In the genomic region with DNA sequence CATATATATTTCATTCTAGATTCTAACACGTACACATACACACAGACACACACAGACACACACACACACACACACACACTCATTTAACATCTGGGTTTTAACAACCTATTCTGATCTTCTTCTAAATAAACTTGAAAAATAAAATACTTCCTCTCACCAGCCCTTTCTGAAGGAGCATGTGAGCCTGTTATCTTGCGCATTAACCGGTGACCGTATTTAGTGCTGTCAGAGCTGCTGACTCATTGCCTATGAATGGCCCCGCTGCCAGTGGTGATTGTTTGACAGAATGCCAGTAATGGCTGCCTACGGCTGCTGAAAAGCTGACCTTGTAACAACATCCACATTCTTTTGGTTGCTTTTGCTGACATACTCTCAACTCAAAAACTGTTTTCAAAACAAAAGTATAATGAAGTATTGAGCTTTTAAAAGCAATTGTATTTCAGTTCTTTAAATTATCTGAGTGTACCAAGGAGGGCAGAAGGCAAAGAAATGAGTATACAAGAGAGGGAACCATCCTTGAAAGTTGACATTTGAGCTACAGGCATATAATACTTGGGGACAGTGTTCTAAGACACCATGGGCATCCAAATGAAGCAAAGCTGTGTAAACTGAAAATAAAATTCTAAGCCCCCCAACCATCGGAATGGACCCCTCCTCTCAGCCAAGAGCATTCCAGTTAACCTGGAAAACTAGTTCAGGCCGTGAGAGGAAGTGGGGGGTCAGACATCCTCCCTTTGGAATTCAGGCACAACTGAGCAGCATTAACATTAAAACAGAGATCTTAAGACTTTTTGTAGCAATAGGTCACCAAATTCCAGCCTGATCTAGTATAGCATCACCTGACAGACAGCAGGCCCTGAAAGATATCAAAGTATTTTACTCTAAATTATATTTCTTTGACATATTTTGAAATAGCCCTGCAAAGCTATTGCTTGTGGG, we compare ENCODE assay signal across 8 cellular contexts. TPM values are rescaled to one million over a fixed set of nuclear protein-coding genes. Genes with fewer than 3 reads are reported as not detected.
A peak's percentile ranks its signal among the peaks of the same experiment; 100 is the strongest.
DNase-seq lines count a peak whose midpoint lies in the region; ATAC-seq, FAIRE-seq and TF ChIP-seq lines count a peak whose summit lies in the region.

No MANE protein-coding gene starts in this region.

- no peaks in the 10 kb centered on the region for H3K9me3 Mint-ChIP-seq in activated CD4-positive, alpha-beta memory T cell treated with anti-CD3 and anti-CD28 coated beads for 36 hours
- no peaks in the 10 kb centered on the region for H3K9me3 Mint-ChIP-seq in activated CD4-positive, alpha-beta memory T cell treated with anti-CD3 and anti-CD28 coated beads, Interleukin-2, amount 10 ng/mL, durations not matched to agents 7 days and 5 days

- no peaks in the 10 kb centered on the region for H3K4me1 Mint-ChIP-seq in activated CD4-positive, alpha-beta memory T cell treated with anti-CD3 and anti-CD28 coated beads for 36 hours (ENCODE audit: low read depth)
- no peaks in the 10 kb centered on the region for H3K4me1 Mint-ChIP-seq in activated CD4-positive, alpha-beta memory T cell treated with anti-CD3 and anti-CD28 coated beads, Interleukin-2, amount 10 ng/mL, durations not matched to agents 7 days and 5 days

- no peaks in the 10 kb centered on the region for H3K9me3 ChIP-seq in thyroid gland

- no peak overlapping the region for H3K4me3 ChIP-seq in lower leg skin (ENCODE audit: low read depth, poor library complexity, severe bottlenecking)
- no peak overlapping the region for H3K4me3 ChIP-seq in thyroid gland (replicated peaks in 1 of 3)

- TF ChIP-seq POLR2A in lower leg skin (IDR thresholded peaks at IDR 0.05) (no peak), thyroid gland (IDR thresholded peaks at IDR 0.05) (peak in 1 of 2 donors; percentile 4)

- H3K36me3 ChIP-seq in thyroid gland, result no peaks in the 10 kb centered on the region

- intact Hi-C loops in activated CD4-positive, alpha-beta memory T cell treated with anti-CD3 and anti-CD28 coated beads for 36 hours (cut with micrococcal nuclease), result no loop called here
- intact Hi-C loops in lower leg skin (cut with DNase I; ENCODE audit: low total_unique reads), result no loop called here
- intact Hi-C loops in thyroid gland (cut with DNase I), result no loop called here

- CTCF ChIA-PET in activated CD4-positive, alpha-beta memory T cell treated with anti-CD3 and anti-CD28 coated beads for 36 hours (lab: Charles Lee), result interaction anchor here (1.5 to 3.6 kb wide), 4 partner anchors 16 to 537 kb away, joined by 6 to 48 read pairs (median 10); no protein-coding TSS in a partner anchor
- CTCF ChIA-PET in activated CD4-positive, alpha-beta memory T cell treated with anti-CD3 and anti-CD28 coated beads, Interleukin-2, amount 10 ng/mL, durations not matched to agents 7 days and 5 days (lab: Charles Lee), result interaction anchor here (1.4 to 3.6 kb wide), 4 partner anchors 8 to 128 kb away, joined by 4 to 34 read pairs (median 6); no protein-coding TSS in a partner anchor

- peak; percentile 10 for DNase-seq in activated CD4-positive, alpha-beta memory T cell treated with anti-CD3 and anti-CD28 coated beads for 36 hours
- no peak for DNase-seq in activated CD4-positive, alpha-beta memory T cell treated with anti-CD3 and anti-CD28 coated beads, Interleukin-2, amount 10 ng/mL, durations not matched to agents 7 days and 5 days
- DNase-seq in OCI-M1 (lab: John Stamatoyannopoulos, UW) (peak; percentile 91), lower leg skin (ENCODE audit: low spot score in 2 of 2) (peak; percentile 79 to 94), thyroid gland (peak; percentile 96)

- ATAC-seq in HG02610 (IDR thresholded peaks at IDR 0.05; ENCODE audit: unreplicated experiment), result no peak
- no peak for ATAC-seq in HG03280 (IDR thresholded peaks at IDR 0.05; ENCODE audit: unreplicated experiment)

- H3K27me3 ChIP-seq in thyroid gland, result no peaks in the 10 kb centered on the region

- peaks cover 44% of the 10 kb centered on the region in 2 donors for H3K4me1 ChIP-seq in thyroid gland

- H3K27me3 Mint-ChIP-seq in activated CD4-positive, alpha-beta memory T cell treated with anti-CD3 and anti-CD28 coated beads for 36 hours, result peaks cover 12% of the 10 kb centered on the region
- H3K27me3 Mint-ChIP-seq in activated CD4-positive, alpha-beta memory T cell treated with anti-CD3 and anti-CD28 coated beads, Interleukin-2, amount 10 ng/mL, durations not matched to agents 7 days and 5 days, result peaks cover 6% of the 10 kb centered on the region

- peak; percentile 94 for FAIRE-seq in endometrium (lab: Jason Lieb, UNC)

- H3K36me3 Mint-ChIP-seq in activated CD4-positive, alpha-beta memory T cell treated with anti-CD3 and anti-CD28 coated beads for 36 hours, result no peaks in the 10 kb centered on the region
- no peaks in the 10 kb centered on the region for H3K36me3 Mint-ChIP-seq in activated CD4-positive, alpha-beta memory T cell treated with anti-CD3 and anti-CD28 coated beads, Interleukin-2, amount 10 ng/mL, durations not matched to agents 7 days and 5 days (ENCODE audit: low read depth)

- POLR2A ChIA-PET in activated CD4-positive, alpha-beta memory T cell treated with anti-CD3 and anti-CD28 coated beads for 36 hours (lab: Charles Lee), result no interaction called here
- POLR2A ChIA-PET in activated CD4-positive, alpha-beta memory T cell treated with anti-CD3 and anti-CD28 coated beads, Interleukin-2, amount 10 ng/mL, durations not matched to agents 7 days and 5 days (lab: Charles Lee), result no interaction called here

- WGBS in lower leg skin, 2 donors, result 19 to 20% methylated on average over 8 of the region's 8 CpGs
- WGBS in thyroid gland, 2 donors, result 13 to 15% methylated on average over 8 of the region's 8 CpGs

- no peak overlapping the region for H3K4me3 Mint-ChIP-seq in activated CD4-positive, alpha-beta memory T cell treated with anti-CD3 and anti-CD28 coated beads for 36 hours
- H3K4me3 Mint-ChIP-seq in activated CD4-positive, alpha-beta memory T cell treated with anti-CD3 and anti-CD28 coated beads, Interleukin-2, amount 10 ng/mL, durations not matched to agents 7 days and 5 days, result no peak overlapping the region

- TF ChIP-seq CTCF in lower leg skin (IDR thresholded peaks at IDR 0.05) (no peak), thyroid gland (IDR thresholded peaks at IDR 0.05) (no peak)

- no peak overlapping the region for H3K27ac Mint-ChIP-seq in activated CD4-positive, alpha-beta memory T cell treated with anti-CD3 and anti-CD28 coated beads for 36 hours
- no peak overlapping the region for H3K27ac Mint-ChIP-seq in activated CD4-positive, alpha-beta memory T cell treated with anti-CD3 and anti-CD28 coated beads, Interleukin-2, amount 10 ng/mL, durations not matched to agents 7 days and 5 days

- peak overlapping the region; percentile 67 to 90 (median 89) for H3K27ac ChIP-seq in thyroid gland

RNA-seq across cellular contexts. Expression of gene DTNA, which starts 50.2 kb away (rescaled TPM):
- not detected for total RNA-seq in activated CD4-positive, alpha-beta memory T cell treated with anti-CD3 and anti-CD28 coated beads for 36 hours
- under 1 TPM in 1 of 2 experiments, not detected in 1; 0.33 TPM for total RNA-seq in activated CD4-positive, alpha-beta memory T cell treated with anti-CD3 and anti-CD28 coated beads, Interleukin-2, amount 10 ng/mL, durations not matched to agents 7 days and 5 days
- 1 to 10 TPM; 3.3 to 8.0 (median 5.7) TPM for total RNA-seq in lower leg skin
- total RNA-seq in thyroid gland, result 100 to 1,000 TPM in 2 of 4 donors, 10 to 100 TPM in 2; 81.0 to 236 (median 119) TPM

Comparison
In these comparisons a context has a peak if more than half of its experiments do, and no peak if none do; other contexts are left out.
1. RNA of gene DTNA, which starts 50.2 kb away (total RNA-seq): 81.0 to 236 TPM in thyroid gland; 3.3 to 8.0 TPM in lower leg skin, 0.33 TPM in activated CD4-positive, alpha-beta memory T cell treated with anti-CD3 and anti-CD28 coated beads, Interleukin-2, amount 10 ng/mL, durations not matched to agents 7 days and 5 days and not detected in activated CD4-positive, alpha-beta memory T cell treated with anti-CD3 and anti-CD28 coated beads for 36 hours; every median in the first group is over 4 times any median in the second.